Comparison of ENCODE assay signal across 29 cellular contexts in genomic region chr1:215895893-215896292, GRCh38.
"Had no signal": no experiment of that assay in that cellular context is flagged by ENCODE, and none has a peak within 500 bp of the region (broad histone marks: within the 10 kb centered on the region; RNA-seq: fewer than 3 reads in every experiment).

No MANE protein-coding gene starts in this region.

- DNase-seq: activated B cell treated with CpG ODN at 0.5 μM for 24 hours; activated CD4-positive, alpha-beta memory T cell treated with anti-CD3 and anti-CD28 coated beads for 36 hours; activated CD4-positive, alpha-beta T cell treated with anti-CD3 and anti-CD28 coated beads for 4 hours; activated CD4-positive, alpha-beta T cell treated with anti-CD3 and anti-CD28 coated beads, Interleukin-2, amount 10 ng/mL, durations not matched to agents 24 days and 14 days; activated CD4-positive, alpha-beta T cell treated with anti-CD3 and anti-CD28 coated beads, Interleukin-2, amount 50 U/mL, for 1 hour; activated CD4-positive, alpha-beta T cell treated with anti-CD3 and anti-CD28 coated beads, Interleukin-2, amount 50 U/mL, for 4 hours; activated CD4-positive, CD25-positive, alpha-beta regulatory T cell treated with anti-CD3 and anti-CD28 coated beads, Interleukin-2, amount 50 U/mL, for 72 hours; activated CD8-positive, alpha-beta memory T cell treated with anti-CD3 and anti-CD28 coated beads, Interleukin-2, amount 50 U/mL, for 4 hours; activated CD8-positive, alpha-beta T cell treated with anti-CD3 and anti-CD28 coated beads for 36 hours; activated gamma-delta T cell; activated naive CD4-positive, alpha-beta T cell treated with anti-CD3 and anti-CD28 coated beads, Interleukin-2, amount 10 ng/mL, durations not matched to agents 7 days and 5 days; activated naive CD4-positive, alpha-beta T cell treated with Interleukin-2 at 50 U/mL for 16 hours; activated naive CD8-positive, alpha-beta T cell treated with anti-CD3 and anti-CD28 coated beads, Interleukin-2, amount 10 ng/mL, durations not matched to agents 7 days and 5 days; activated naive CD8-positive, alpha-beta T cell treated with anti-CD3 and anti-CD28 coated beads, Interleukin-2, amount 50 U/mL, for 24 hours; activated T-cell treated with anti-CD3 and anti-CD28 coated beads for 4 hours; activated T-cell treated with anti-CD3 and anti-CD28 coated beads, Interleukin-2, amount 50 U/mL, for 1 hour; activated T-cell treated with anti-CD3 and anti-CD28 coated beads, Interleukin-2, amount 50 U/mL, for 4 hours; activated T-cell treated with anti-CD3 and anti-CD28 coated beads, Interleukin-2, amount 50 U/mL, for 72 hours; amygdala; anterior cingulate cortex; caudate nucleus; cerebellar nuclear complex; T-helper 2 cell; T-helper 9 cell had no signal

- H3K36me3 ChIP-seq: ascending aorta, cardiac muscle cell had no signal

- FAIRE-seq: bronchial epithelial cell had no signal

- H3K4me3 ChIP-seq: ascending aorta, cardiac muscle cell had no signal

- H3K4me1 ChIP-seq: ascending aorta had no signal

- H3K27ac ChIP-seq: ascending aorta, cardiac muscle cell, VCaP had no signal

- H3K9me3 ChIP-seq: ascending aorta had no signal

- ATAC-seq: activated CD8-positive, alpha-beta T cell treated with anti-CD3 and anti-CD28 coated beads for 36 hours; activated naive CD8-positive, alpha-beta T cell treated with anti-CD3 and anti-CD28 coated beads, Interleukin-2, amount 50 U/mL, for 24 hours; activated T-cell treated with anti-CD3 and anti-CD28 coated beads, Interleukin-2, amount 50 U/mL, for 4 hours; activated T-cell treated with anti-CD3 and anti-CD28 coated beads, Interleukin-2, amount 50 U/mL, for 72 hours; activated T-helper 17 cell treated with anti-CD3 and anti-CD28 coated beads, Interleukin-2, amount 50 U/mL, for 72 hours had no signal

- H3K27me3 ChIP-seq: ascending aorta, cardiac muscle cell had no signal
